13 cellular contexts compared by ENCODE assay signal in genomic region chr15:57472861-57473260, GRCh38.
DNase-seq lines count a peak whose midpoint lies in the region; ATAC-seq and TF ChIP-seq lines count a peak whose summit lies in the region.
"Had no signal": no experiment of that assay in that cellular context is flagged by ENCODE, and none has a peak within 500 bp of the region (broad histone marks: within the 10 kb centered on the region; RNA-seq: fewer than 3 reads in every experiment).

No MANE protein-coding gene starts in this region.

- DNase-seq in GM03348 (ENCODE audit: low spot score) (peak; percentile 73), RPMI7951 (ENCODE audit: low read depth) (peak; percentile 55), fibroblast of the aortic adventitia (ENCODE audit: low read depth) (peak; percentile 64), substantia nigra (lab: John Stamatoyannopoulos, UW) (no peak)
- no peak for DNase-seq in activated CD4-positive, CD25-positive, alpha-beta regulatory T cell treated with anti-CD3 and anti-CD28 coated beads, Interleukin-2, amount 50 U/mL, for 72 hours
- DNase-seq in NK-92 treated with Interleukin-12 subunit alpha and Interleukin-12 subunit beta, amount 100 ng/mL, for 24 hours (lab: John Stamatoyannopoulos, UW): no peak
- DNase-seq: COR-L47, NCI-H1417, NCI-H2029, NCI-H510A, Peyer's patch, SIG-M5 had no signal

- no peak for ATAC-seq in GM19467 (IDR thresholded peaks at IDR 0.05; ENCODE audit: unreplicated experiment)

- TF ChIP-seq CTCF in fibroblast of the aortic adventitia (IDR thresholded peaks at IDR 0.05; ENCODE audit: insufficient read depth, low read length): no peak

- H3K4me3 ChIP-seq in fibroblast of the aortic adventitia (ENCODE audit: low read depth, low read length): no peak overlapping the region
- H3K4me3 ChIP-seq: Peyer's patch had no signal

- no peak overlapping the region for H3K27ac ChIP-seq in substantia nigra (ENCODE audit: low read depth, low read length, poor library complexity, severe bottlenecking)
- H3K27ac ChIP-seq: Peyer's patch had no signal

Comparison
In these comparisons a context has a peak if more than half of its experiments do, and no peak if none do; other contexts are left out.
1. DNase-seq: peak in GM03348 (single experiment), RPMI7951 (single experiment) and fibroblast of the aortic adventitia (single experiment); none in activated CD4-positive, CD25-positive, alpha-beta regulatory T cell treated with anti-CD3 and anti-CD28 coated beads, Interleukin-2, amount 50 U/mL, for 72 hours (single experiment), NK-92 treated with Interleukin-12 subunit alpha and Interleukin-12 subunit beta, amount 100 ng/mL, for 24 hours (single experiment) and substantia nigra (0 of 49).